ENCODE assay signal across 36 cellular contexts in the genomic region with DNA sequence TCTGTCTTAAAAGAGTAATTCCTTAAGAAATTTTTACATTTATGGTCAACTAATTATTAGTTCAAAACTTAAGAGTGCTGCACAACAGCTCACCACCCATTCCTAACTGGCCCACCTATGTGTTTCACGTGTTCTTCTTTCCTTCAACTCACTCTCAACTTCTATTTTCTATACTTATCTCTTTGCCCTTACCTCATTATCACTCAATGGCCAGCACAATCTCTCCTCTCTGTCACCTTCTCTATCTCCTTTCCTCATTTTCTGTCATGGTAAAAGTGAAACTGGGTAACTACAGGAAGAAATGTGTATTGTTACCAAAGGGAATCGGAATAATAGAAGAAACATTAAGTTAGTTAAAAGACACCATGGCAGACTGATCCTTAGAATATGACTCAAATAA.
"Had no signal": no experiment of that assay in that cellular context is flagged by ENCODE, and none has a peak within 500 bp of the region (broad histone marks: within the 10 kb centered on the region; RNA-seq: fewer than 3 reads in every experiment).

No MANE protein-coding gene starts in this region.

- H3K27ac Mint-ChIP-seq: activated B cell treated with CpG ODN at 0.5 μM for 24 hours; activated CD4-positive, alpha-beta memory T cell treated with anti-CD3 and anti-CD28 coated beads, Interleukin-2, amount 10 ng/mL, durations not matched to agents 7 days and 5 days; activated CD4-positive, alpha-beta T cell treated with anti-CD3 and anti-CD28 coated beads, Interleukin-2, amount 10 ng/mL, durations not matched to agents 7 days and 5 days; activated CD8-positive, alpha-beta memory T cell treated with anti-CD3 and anti-CD28 coated beads, Interleukin-2, amount 10 ng/mL, durations not matched to agents 7 days and 5 days; activated CD8-positive, alpha-beta T cell treated with anti-CD3 and anti-CD28 coated beads, Interleukin-2, amount 10 ng/mL, durations not matched to agents 7 days and 5 days; activated naive CD4-positive, alpha-beta T cell treated with anti-CD3 and anti-CD28 coated beads, Interleukin-2, amount 10 ng/mL, durations not matched to agents 7 days and 5 days; activated naive CD4-positive, alpha-beta T cell treated with anti-CD3 and anti-CD28 coated beads, Interleukin-2, amount 50 U/mL, for 24 hours; activated naive CD8-positive, alpha-beta T cell treated with anti-CD3 and anti-CD28 coated beads for 36 hours; activated T-helper 2 cell treated with anti-CD3 and anti-CD28 coated beads, Interferon-gamma antibody, Interleukin-2, Interleukin-4, amounts not matched to agents 10 μg/mL and 5 μg/mL and 100 μg/mL, durations not matched to agents 14 hours and 24 hours and 36 hours; brain; T-helper 1 cell treated with Interleukin-12 subunit alpha and Interleukin-12 subunit beta and Interleukin-4 antibody, amounts not matched to agents 30 μg/mL and 1 μg/mL, for 36 hours; T-helper 2 cell treated with Interferon-gamma antibody and Interleukin-4, amounts not matched to agents 5 μg/mL and 100 μg/mL, for 36 hours had no signal

- H3K9me3 Mint-ChIP-seq: central memory CD8-positive, alpha-beta T cell had no signal

- H3K4me3 Mint-ChIP-seq: activated B cell treated with CpG ODN at 0.5 μM for 24 hours; activated CD4-positive, alpha-beta memory T cell treated with anti-CD3 and anti-CD28 coated beads, Interleukin-2, amount 10 ng/mL, durations not matched to agents 7 days and 5 days; activated CD4-positive, alpha-beta T cell treated with anti-CD3 and anti-CD28 coated beads, Interleukin-2, amount 10 ng/mL, durations not matched to agents 7 days and 5 days; activated CD8-positive, alpha-beta memory T cell treated with anti-CD3 and anti-CD28 coated beads, Interleukin-2, amount 10 ng/mL, durations not matched to agents 7 days and 5 days; activated CD8-positive, alpha-beta T cell treated with anti-CD3 and anti-CD28 coated beads, Interleukin-2, amount 10 ng/mL, durations not matched to agents 7 days and 5 days; activated naive CD4-positive, alpha-beta T cell treated with anti-CD3 and anti-CD28 coated beads, Interleukin-2, amount 10 ng/mL, durations not matched to agents 7 days and 5 days; activated naive CD4-positive, alpha-beta T cell treated with anti-CD3 and anti-CD28 coated beads, Interleukin-2, amount 50 U/mL, for 24 hours; activated naive CD8-positive, alpha-beta T cell treated with anti-CD3 and anti-CD28 coated beads for 36 hours; activated T-cell treated with anti-CD3 and anti-CD28 coated beads, Interleukin-2, amount 50 U/mL, for 4 hours; brain; central memory CD8-positive, alpha-beta T cell; T-helper 1 cell treated with Interleukin-12 subunit alpha and Interleukin-12 subunit beta and Interleukin-4 antibody, amounts not matched to agents 30 μg/mL and 1 μg/mL, for 36 hours; T-helper 2 cell treated with Interferon-gamma antibody and Interleukin-4, amounts not matched to agents 5 μg/mL and 100 μg/mL, for 36 hours had no signal

- H3K4me3 ChIP-seq: adrenal gland, cardiac muscle cell had no signal

- H3K27me3 Mint-ChIP-seq: activated B cell treated with CpG ODN at 0.5 μM for 24 hours; activated CD4-positive, alpha-beta memory T cell treated with anti-CD3 and anti-CD28 coated beads, Interleukin-2, amount 10 ng/mL, durations not matched to agents 7 days and 5 days; activated CD4-positive, alpha-beta T cell treated with anti-CD3 and anti-CD28 coated beads, Interleukin-2, amount 10 ng/mL, durations not matched to agents 7 days and 5 days; activated CD8-positive, alpha-beta memory T cell treated with anti-CD3 and anti-CD28 coated beads, Interleukin-2, amount 10 ng/mL, durations not matched to agents 7 days and 5 days; activated naive CD4-positive, alpha-beta T cell treated with anti-CD3 and anti-CD28 coated beads, Interleukin-2, amount 10 ng/mL, durations not matched to agents 7 days and 5 days; activated naive CD4-positive, alpha-beta T cell treated with anti-CD3 and anti-CD28 coated beads, Interleukin-2, amount 50 U/mL, for 24 hours; activated naive CD8-positive, alpha-beta T cell treated with anti-CD3 and anti-CD28 coated beads for 36 hours; brain; central memory CD8-positive, alpha-beta T cell had no signal

- DNase-seq: activated B cell treated with CpG ODN at 0.5 μM for 24 hours; activated CD4-positive, alpha-beta memory T cell treated with anti-CD3 and anti-CD28 coated beads, Interleukin-2, amount 10 ng/mL, durations not matched to agents 7 days and 5 days; activated CD4-positive, alpha-beta T cell treated with anti-CD3 and anti-CD28 coated beads for 4 hours; activated CD4-positive, alpha-beta T cell treated with anti-CD3 and anti-CD28 coated beads, Interleukin-2, amount 10 ng/mL, durations not matched to agents 7 days and 5 days; activated CD4-positive, alpha-beta T cell treated with anti-CD3 and anti-CD28 coated beads, Interleukin-2, amount 50 U/mL, for 48 hours; activated CD4-positive, CD25-positive, alpha-beta regulatory T cell treated with anti-CD3 and anti-CD28 coated beads, Interleukin-2, amount 50 U/mL, for 72 hours; activated CD8-positive, alpha-beta memory T cell treated with anti-CD3 and anti-CD28 coated beads for 24 hours; activated CD8-positive, alpha-beta memory T cell treated with anti-CD3 and anti-CD28 coated beads, Interleukin-2, amount 10 ng/mL, durations not matched to agents 7 days and 5 days; activated CD8-positive, alpha-beta memory T cell treated with anti-CD3 and anti-CD28 coated beads, Interleukin-2, amount 50 U/mL, for 48 hours; activated CD8-positive, alpha-beta T cell treated with anti-CD3 and anti-CD28 coated beads, Interleukin-2, amount 10 ng/mL, durations not matched to agents 7 days and 5 days; activated effector memory CD4-positive, alpha-beta T cell treated with Interleukin-2 at 50 U/mL for 16 hours; activated gamma-delta T cell; activated naive CD4-positive, alpha-beta T cell treated with anti-CD3 and anti-CD28 coated beads, Interleukin-2, amount 10 ng/mL, durations not matched to agents 7 days and 5 days; activated naive CD4-positive, alpha-beta T cell treated with Interleukin-2 at 50 U/mL for 16 hours; activated naive CD8-positive, alpha-beta T cell treated with anti-CD3 and anti-CD28 coated beads for 36 hours; activated T-cell treated with anti-CD3 and anti-CD28 coated beads, Interleukin-2, amount 50 U/mL, for 4 hours; adrenal gland; amniotic stem cell; aorta; caudate nucleus; cerebellar nuclear complex; SW 1271; T-helper 1 cell; T-helper 2 cell; T-helper 9 cell had no signal

- H3K27ac ChIP-seq: adrenal gland, cardiac muscle cell, VCaP had no signal

- H3K4me1 ChIP-seq: adrenal gland had no signal

- H3K27me3 ChIP-seq: adrenal gland, cardiac muscle cell had no signal

- H3K9me3 ChIP-seq: adrenal gland had no signal

- H3K36me3 ChIP-seq: adrenal gland, cardiac muscle cell had no signal

- ATAC-seq: activated CD8-positive, alpha-beta memory T cell treated with anti-CD3 and anti-CD28 coated beads, Interleukin-2, amount 10 ng/mL, durations not matched to agents 7 days and 5 days; activated CD8-positive, alpha-beta T cell treated with anti-CD3 and anti-CD28 coated beads, Interleukin-2, amount 10 ng/mL, durations not matched to agents 7 days and 5 days; activated T-cell treated with anti-CD3 and anti-CD28 coated beads, Interleukin-2, amount 50 U/mL, for 4 hours had no signal

- H3K4me1 Mint-ChIP-seq: activated CD4-positive, alpha-beta T cell treated with anti-CD3 and anti-CD28 coated beads, Interleukin-2, amount 10 ng/mL, durations not matched to agents 7 days and 5 days; activated naive CD4-positive, alpha-beta T cell treated with anti-CD3 and anti-CD28 coated beads, Interleukin-2, amount 10 ng/mL, durations not matched to agents 7 days and 5 days had no signal

- FAIRE-seq: astrocyte, bronchial epithelial cell, TTC549 had no signal
